In genomic region chr7:149125189-149125863, GRCh38 we compare ENCODE assay signal across 8 cellular contexts. TPM values are rescaled to one million over a fixed set of nuclear protein-coding genes. Genes with fewer than 3 reads are reported as not detected.
A peak's percentile ranks its signal among the peaks of the same experiment; 100 is the strongest.
DNase-seq lines count a peak whose midpoint lies in the region; TF ChIP-seq lines count a peak whose summit lies in the region.

No MANE protein-coding gene starts in this region.

- H3K9ac ChIP-seq in endocrine pancreas (ENCODE audit: control insufficient read depth, insufficient read depth, low read length) = peak overlapping the region; percentile 89

- no peaks in the 10 kb centered on the region for H4K20me1 ChIP-seq in PC-9 (ENCODE audit: insufficient read depth)

- H3K27me3 ChIP-seq in PC-9 (ENCODE audit: insufficient read depth, low read depth) (no peaks in the 10 kb centered on the region), endocrine pancreas (ENCODE audit: control insufficient read depth, insufficient read depth, low read length) (no peaks in the 10 kb centered on the region)

- peaks cover 12% of the 10 kb centered on the region for H3K36me3 Mint-ChIP-seq in T-helper 1 cell treated with Interleukin-12 subunit alpha and Interleukin-12 subunit beta and Interleukin-4 antibody, amounts not matched to agents 30 μg/mL and 1 μg/mL, for 36 hours (ENCODE audit: low read depth)
- peaks cover 11% of the 10 kb centered on the region for H3K36me3 Mint-ChIP-seq in neural crest cell (ENCODE audit: low read depth)

- H3K4me3 ChIP-seq in PC-9 (peak overlapping the region; percentile 92), endocrine pancreas (ENCODE audit: control insufficient read depth, insufficient read depth, low read length) (peak overlapping the region; percentile 61)

- TSS peak; percentile 52 for BruUV-seq in PC-9 (replicated peaks; lab: Mats Ljungman, UMichigan)

- peak overlapping the region; percentile 97 for H2AFZ ChIP-seq in PC-9

- H3K27me3 Mint-ChIP-seq in T-helper 1 cell treated with Interleukin-12 subunit alpha and Interleukin-12 subunit beta and Interleukin-4 antibody, amounts not matched to agents 30 μg/mL and 1 μg/mL, for 36 hours (ENCODE audit: low read depth) = no peaks in the 10 kb centered on the region
- H3K27me3 Mint-ChIP-seq in neural crest cell (ENCODE audit: low read depth) = no peaks in the 10 kb centered on the region

- CTCF ChIA-PET in PC-9 (lab: Charles Lee) = interaction anchor here (0.5 to 2.1 kb wide), 6 partner anchors 10 to 288 kb away, joined by 3 to 14 read pairs (median 6); partner anchors contain the start of genes ZNF282 and ZNF398

- H3K4me3 Mint-ChIP-seq in T-helper 1 cell treated with Interleukin-12 subunit alpha and Interleukin-12 subunit beta and Interleukin-4 antibody, amounts not matched to agents 30 μg/mL and 1 μg/mL, for 36 hours = peak overlapping the region; percentile 100
- peak overlapping the region; percentile 94 for H3K4me3 Mint-ChIP-seq in neural crest cell

- no peaks in the 10 kb centered on the region for H3K9me2 ChIP-seq in PC-9 (ENCODE audit: insufficient read depth)

- peak overlapping the region; percentile 100 for H3K27ac Mint-ChIP-seq in T-helper 1 cell treated with Interleukin-12 subunit alpha and Interleukin-12 subunit beta and Interleukin-4 antibody, amounts not matched to agents 30 μg/mL and 1 μg/mL, for 36 hours
- H3K27ac Mint-ChIP-seq in neural crest cell (ENCODE audit: unreplicated experiment) = peak overlapping the region; percentile 97

- peaks cover 8% of the 10 kb centered on the region; the same call in 1 of the 2 replicates for H3K36me3 ChIP-seq in PC-9 (ENCODE audit: low read depth)
- no peaks in the 10 kb centered on the region for H3K36me3 ChIP-seq in endocrine pancreas (ENCODE audit: control insufficient read depth, insufficient read depth, low read length)

- no peak for TF ChIP-seq CTCF in PC-9 (conservative IDR thresholded peaks at IDR 0.05)
- TF ChIP-seq CTCF in neural crest cell (conservative IDR thresholded peaks at IDR 0.05) = no peak

- peaks cover 26% of the 10 kb centered on the region for H3K4me1 Mint-ChIP-seq in T-helper 1 cell treated with Interleukin-12 subunit alpha and Interleukin-12 subunit beta and Interleukin-4 antibody, amounts not matched to agents 30 μg/mL and 1 μg/mL, for 36 hours (ENCODE audit: low read depth)
- peaks cover 30% of the 10 kb centered on the region for H3K4me1 Mint-ChIP-seq in neural crest cell

- intact Hi-C loops in PC-9 (cut with micrococcal nuclease; ENCODE audit: unreplicated experiment) = no loop called here

- H3K4me1 ChIP-seq in PC-9 (replicated peaks; ENCODE audit: insufficient read depth) = peaks cover 17% of the 10 kb centered on the region
- no peaks in the 10 kb centered on the region for H3K4me1 ChIP-seq in endocrine pancreas (ENCODE audit: control insufficient read depth, insufficient read depth, low read length)

- peaks cover 41% of the 10 kb centered on the region for H3K79me2 ChIP-seq in PC-9 (ENCODE audit: low read depth)

- DNase-seq in T-helper 1 cell = no peak
- DNase-seq in PC-9 = no peak
- DNase-seq in neural crest cell (ENCODE audit: low read depth, low spot score) = no peak
- DNase-seq in KG1 (lab: John Stamatoyannopoulos, UW) = no peak
- DNase-seq in COLO668 (lab: John Stamatoyannopoulos, UW; ENCODE audit: unreplicated experiment) = no peak
- no peak for DNase-seq in activated CD8-positive, alpha-beta memory T cell treated with anti-CD3 and anti-CD28 coated beads, Interleukin-2, amount 50 U/mL, for 4 hours

- peak overlapping the region; percentile 78 for H3K4me2 ChIP-seq in PC-9

- POLR2A ChIA-PET in PC-9 (lab: Charles Lee; ENCODE audit: unreplicated experiment) = interaction anchor here (0.5 to 0.6 kb wide), 3 partner anchors 9 to 28 kb away, joined by 3 read pairs; no protein-coding TSS in a partner anchor

- H3F3A ChIP-seq in PC-9 (ENCODE audit: insufficient read depth, low read depth) = peaks cover 8% of the 10 kb centered on the region; the same call in 1 of the 2 replicates

- H3K9me3 ChIP-seq in PC-9 (ENCODE audit: insufficient read depth, low read depth) = no peaks in the 10 kb centered on the region
- H3K9me3 ChIP-seq in endocrine pancreas (ENCODE audit: control insufficient read depth, low read length) = no peaks in the 10 kb centered on the region

- H3K9me3 Mint-ChIP-seq in T-helper 1 cell treated with Interleukin-12 subunit alpha and Interleukin-12 subunit beta and Interleukin-4 antibody, amounts not matched to agents 30 μg/mL and 1 μg/mL, for 36 hours = no peaks in the 10 kb centered on the region
- H3K9me3 Mint-ChIP-seq in neural crest cell = peaks cover 2% of the 10 kb centered on the region

- peak overlapping the region; percentile 64; the same call in 1 of the 2 replicates for H3K27ac ChIP-seq in PC-9

RNA-seq across cellular contexts. Expression of gene ZNF425, which starts 0.8 kb away (rescaled TPM):
- 5.2 and 5.9 TPM in 2 replicates for total RNA-seq in PC-9 (2021)
- total RNA-seq in neural crest cell = 4.9 and 5.8 TPM in 2 replicates

RNA-seq across cellular contexts. Expression of gene ZNF398, which starts 21.9 kb away (rescaled TPM):
- total RNA-seq in PC-9 (2021) (10.8 and 11.7 TPM in 2 replicates), neural crest cell (19.6 and 20.2 TPM in 2 replicates)

RNA-seq across cellular contexts. Expression of gene ZNF786, which starts 34.8 kb away (rescaled TPM):
- total RNA-seq in PC-9 (2021) = 7.0 and 8.4 TPM in 2 replicates
- 16.2 and 17.1 TPM in 2 replicates for total RNA-seq in neural crest cell
